8 cellular contexts compared by ENCODE assay signal in genomic region chr19:46745030-46745429, GRCh38. TPM values are rescaled to one million over a fixed set of nuclear protein-coding genes. Genes with fewer than 3 reads are reported as not detected.
DNase-seq lines count a peak whose midpoint lies in the region; ATAC-seq and TF ChIP-seq lines count a peak whose summit lies in the region.

No MANE protein-coding gene starts in this region.

- BruUV-seq in PC-9 (replicated peaks; lab: Mats Ljungman, UMichigan): no TSS peak

- POLR2A ChIA-PET in CD4-positive, alpha-beta T cell (lab: Charles Lee): interaction anchor here (1.2 to 1.6 kb wide), 2 partner anchors 31 to 144 kb away, joined by 5 to 6 read pairs; partner anchors contain the start of gene CALM3
- POLR2A ChIA-PET in PC-9 (lab: Charles Lee; ENCODE audit: unreplicated experiment): interaction anchor here (0.7 kb wide), 1 partner anchor 509 kb away, joined by 3 read pairs; no protein-coding TSS in a partner anchor

- H3F3A ChIP-seq in PC-9 (ENCODE audit: insufficient read depth, low read depth): peaks cover 21% of the 10 kb centered on the region; the same call in 1 of the 2 replicates

- no peak overlapping the region for H2BK120ac ChIP-seq in neuronal stem cell (ENCODE audit: low read depth, low read length)

- H3K36me3 Mint-ChIP-seq in CD4-positive, alpha-beta T cell (ENCODE audit: low read depth): peaks cover 14% of the 10 kb centered on the region

- H4K91ac ChIP-seq in neuronal stem cell (ENCODE audit: low read depth, low read length, poor library complexity): peak overlapping the region; percentile 65

- peak overlapping the region; percentile 56 for H4K8ac ChIP-seq in neuronal stem cell (ENCODE audit: low read depth, low read length)

- H2BK5ac ChIP-seq in neuronal stem cell (ENCODE audit: low read length): peak overlapping the region; percentile 98

- no peak for DNase-seq in CD4-positive, alpha-beta T cell
- DNase-seq in PC-9: no peak
- DNase-seq in epithelial cell of prostate (ENCODE audit: low read depth, low spot score): no peak
- no peak for DNase-seq in neuronal stem cell (ENCODE audit: low spot score)
- no peak for DNase-seq in GM13976 (ENCODE audit: low spot score)
- no peak for DNase-seq in GM20000 (ENCODE audit: low spot score)
- DNase-seq in 8988T: no peak

- peaks cover 11% of the 10 kb centered on the region for H3K4me1 ChIP-seq in PC-9 (replicated peaks; ENCODE audit: insufficient read depth)
- H3K4me1 ChIP-seq in neuronal stem cell (ENCODE audit: control insufficient read depth in 2 of 2, insufficient read depth in 1 of 2, low read depth in 1 of 2, low read length in 2 of 2): peaks cover 16 to 20% of the 10 kb centered on the region in 2 donors

- H3K9me2 ChIP-seq in PC-9 (ENCODE audit: insufficient read depth): no peaks in the 10 kb centered on the region

- peak overlapping the region; percentile 79 for H2AK5ac ChIP-seq in neuronal stem cell (ENCODE audit: low read depth, low read length)

- H3K18ac ChIP-seq in neuronal stem cell (ENCODE audit: low read length): peak overlapping the region; percentile 96

- peak overlapping the region; percentile 85 for H3K14ac ChIP-seq in neuronal stem cell (ENCODE audit: low read length)

- H3K9me3 ChIP-seq in CD4-positive, alpha-beta T cell (ENCODE audit: control insufficient read depth, low read length): no peaks in the 10 kb centered on the region
- H3K9me3 ChIP-seq in PC-9 (ENCODE audit: insufficient read depth, low read depth) (no peaks in the 10 kb centered on the region), neuronal stem cell (replicated peaks in 1 of 2; ENCODE audit: control insufficient read depth in 2 of 2, insufficient read depth in 1 of 2, low read depth in 1 of 2, low read length in 2 of 2) (no peaks in the 10 kb centered on the region)

- no peaks in the 10 kb centered on the region for H3K27me3 ChIP-seq in CD4-positive, alpha-beta T cell (ENCODE audit: control insufficient read depth, insufficient read depth, low read length)
- H3K27me3 ChIP-seq in PC-9 (ENCODE audit: insufficient read depth, low read depth): no peaks in the 10 kb centered on the region
- no peaks in the 10 kb centered on the region for H3K27me3 ChIP-seq in neuronal stem cell (ENCODE audit: control insufficient read depth in 3 of 3, insufficient read depth in 3 of 3, low read depth in 1 of 3, low read length in 3 of 3)

- CTCF ChIA-PET in CD4-positive, alpha-beta T cell (lab: Charles Lee): interaction anchor here (1.1 to 1.6 kb wide), 3 partner anchors 16 to 215 kb away, joined by 3 to 4 read pairs (median 4); no protein-coding TSS in a partner anchor
- CTCF ChIA-PET in PC-9 (lab: Charles Lee): interaction anchor here (0.5 kb wide), 1 partner anchor 50 kb away, joined by 4 read pairs; no protein-coding TSS in a partner anchor

- no peaks in the 10 kb centered on the region for H3K9me3 Mint-ChIP-seq in CD4-positive, alpha-beta T cell

- H3K79me1 ChIP-seq in neuronal stem cell (ENCODE audit: low read depth, low read length): peaks cover 23% of the 10 kb centered on the region

- H3K23ac ChIP-seq in neuronal stem cell (ENCODE audit: low read depth, low read length, poor library complexity): peak overlapping the region; percentile 83

- TF ChIP-seq CTCF in CD4-positive, alpha-beta T cell (IDR thresholded peaks at IDR 0.05): no peak
- TF ChIP-seq CTCF in PC-9 (conservative IDR thresholded peaks at IDR 0.05): no peak
- TF ChIP-seq CTCF in GM13976 (IDR thresholded peaks at IDR 0.05; ENCODE audit: borderline replicate concordance, control extremely low read depth, extremely low read depth, insufficient read depth, missing control alignments): no peak
- no peak for TF ChIP-seq CTCF in GM20000 (IDR thresholded peaks at IDR 0.05; ENCODE audit: extremely low read depth, missing control alignments)

- H3K36me3 ChIP-seq in PC-9 (ENCODE audit: low read depth): peaks cover 11% of the 10 kb centered on the region; the same call in 1 of the 2 replicates
- H3K36me3 ChIP-seq in neuronal stem cell (replicated peaks in 1 of 2; ENCODE audit: control insufficient read depth in 2 of 2, insufficient read depth in 2 of 2, low read length in 2 of 2): peaks cover 10 to 66% of the 10 kb centered on the region in 2 donors

- peak overlapping the region; percentile 78 for H3K27ac Mint-ChIP-seq in CD4-positive, alpha-beta T cell

- no peak overlapping the region for H2BK12ac ChIP-seq in neuronal stem cell (ENCODE audit: low read length)

- H3K4me2 ChIP-seq in PC-9 (peak overlapping the region; percentile 82), neuronal stem cell (ENCODE audit: insufficient read depth, low read length, poor library complexity, severe bottlenecking) (peak overlapping the region; percentile 94)

- peak overlapping the region; percentile 55 for H2BK15ac ChIP-seq in neuronal stem cell (ENCODE audit: low read length)

- H3K4me3 ChIP-seq in PC-9 (peak overlapping the region; percentile 88), neuronal stem cell (ENCODE audit: low read length in 2 of 2) (peak overlapping the region; percentile 96 to 97)

- WGBS in neuronal stem cell (ENCODE audit: extremely low coverage in 2 of 2, insufficient read length in 2 of 2, insufficient replicate concordance in 1 of 2), 2 donors: no CpG with 5 or more reads among the region's 8 CpGs

- peaks cover 67% of the 10 kb centered on the region for H3K79me2 ChIP-seq in PC-9 (ENCODE audit: low read depth)

- peaks cover 63% of the 10 kb centered on the region for H3K4me1 Mint-ChIP-seq in CD4-positive, alpha-beta T cell (ENCODE audit: low read depth)

- intact Hi-C loops in CD4-positive, alpha-beta T cell (cut with DNase I, micrococcal nuclease): loop anchor here in 1 of 2 experiments (5.0 kb wide), 2 partner anchors 43 to 143 kb away; partner anchors contain the start of gene CALM3
- intact Hi-C loops in PC-9 (cut with micrococcal nuclease; ENCODE audit: unreplicated experiment): no loop called here

- no peak overlapping the region for H3K27ac ChIP-seq in CD4-positive, alpha-beta T cell (ENCODE audit: low read depth, low read length)
- H3K27ac ChIP-seq in PC-9 (no peak overlapping the region), epithelial cell of prostate (peak overlapping the region; percentile 45), neuronal stem cell (replicated peaks; ENCODE audit: low read length) (no peak overlapping the region)

- peak overlapping the region; percentile 92 for H3K4me3 Mint-ChIP-seq in CD4-positive, alpha-beta T cell

- no peak overlapping the region for H2AFZ ChIP-seq in PC-9
- H2AFZ ChIP-seq in neuronal stem cell (ENCODE audit: low read length): no peak overlapping the region

- no peaks in the 10 kb centered on the region for H3K27me3 Mint-ChIP-seq in CD4-positive, alpha-beta T cell

- H3K4ac ChIP-seq in neuronal stem cell (ENCODE audit: low read length): peak overlapping the region; percentile 39

- peak overlapping the region; percentile 93 for H3K9ac ChIP-seq in neuronal stem cell (ENCODE audit: low read depth, low read length, poor library complexity)

- in situ Hi-C loops in GM13976 (cut with MboI; ENCODE audit: low sequenced_read_pairs, unreplicated experiment): no loop called here

- ATAC-seq in CD4-positive, alpha-beta T cell (ENCODE audit: poor library complexity): no peak
- no peak for ATAC-seq in GM21526 (IDR thresholded peaks at IDR 0.05; ENCODE audit: low FRiP score, unreplicated experiment)

- H4K20me1 ChIP-seq in PC-9 (ENCODE audit: insufficient read depth): peaks cover 44% of the 10 kb centered on the region

RNA-seq across cellular contexts. Expression of gene FKRP, which starts 0.8 kb away (rescaled TPM):
- total RNA-seq in CD4-positive, alpha-beta T cell: 10 to 100 TPM; 19.0 to 20.2 TPM
- 7.6 and 10.6 TPM in 2 replicates for total RNA-seq in PC-9 (2021)
- polyA plus RNA-seq in neuronal stem cell (2013, experiment 1 of 2): 16.8 TPM
- 16.0 TPM for polyA plus RNA-seq in neuronal stem cell (2013, experiment 2 of 2)

RNA-seq across cellular contexts. Expression of gene STRN4, which starts 1.2 kb away (rescaled TPM):
- total RNA-seq in CD4-positive, alpha-beta T cell: 10 to 100 TPM; 90.0 to 94.0 TPM
- 93.3 and 131 TPM in 2 replicates for total RNA-seq in PC-9 (2021)
- polyA plus RNA-seq in neuronal stem cell (2013, experiment 1 of 2): 94.3 TPM
- polyA plus RNA-seq in neuronal stem cell (2013, experiment 2 of 2): 93.2 TPM

RNA-seq across cellular contexts. Expression of gene PRKD2, which starts 28.1 kb away (rescaled TPM):
- 100 to 1,000 TPM; 105 to 113 TPM for total RNA-seq in CD4-positive, alpha-beta T cell
- total RNA-seq in PC-9 (2021): 88.5 and 97.8 TPM in 2 replicates
- 37.2 TPM for polyA plus RNA-seq in neuronal stem cell (2013, experiment 1 of 2)
- polyA plus RNA-seq in neuronal stem cell (2013, experiment 2 of 2): 37.3 TPM

RNA-seq across cellular contexts. Expression of gene SLC1A5, which starts 43.4 kb away (rescaled TPM):
- total RNA-seq in CD4-positive, alpha-beta T cell: 1 to 10 TPM; 7.1 TPM
- total RNA-seq in PC-9 (2021): 218 and 264 TPM in 2 replicates
- 54.5 TPM for polyA plus RNA-seq in neuronal stem cell (2013, experiment 1 of 2)
- polyA plus RNA-seq in neuronal stem cell (2013, experiment 2 of 2): 53.6 TPM
